ENCODE assay signal across 30 cellular contexts in the genomic region with DNA sequence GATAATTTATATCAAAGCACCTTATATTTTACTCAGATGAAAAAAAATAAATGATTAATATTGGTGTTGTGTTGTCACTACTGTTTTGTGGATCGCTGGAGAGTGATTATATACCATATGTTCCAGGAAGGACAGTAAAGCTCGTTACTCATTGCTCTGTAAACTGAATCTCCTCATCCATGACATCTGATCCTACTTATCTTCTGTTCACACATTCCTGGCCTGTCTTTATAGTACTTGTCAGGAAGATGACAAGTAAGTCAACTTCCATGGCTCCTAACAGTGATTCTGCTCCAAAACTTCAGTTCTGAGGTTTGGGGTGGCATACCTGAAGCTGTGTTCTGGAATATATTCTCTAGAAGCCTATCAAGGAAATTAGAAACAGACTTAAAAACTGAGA.
DNase-seq lines count a peak whose midpoint lies in the region; ATAC-seq and TF ChIP-seq lines count a peak whose summit lies in the region.
"Had no signal": no experiment of that assay in that cellular context is flagged by ENCODE, and none has a peak within 500 bp of the region (broad histone marks: within the 10 kb centered on the region; RNA-seq: fewer than 3 reads in every experiment).

No MANE protein-coding gene starts in this region.

- H2AFZ ChIP-seq in OCI-LY7 (ENCODE audit: low read length): no peak overlapping the region

- H3K27me3 Mint-ChIP-seq in natural killer cell treated with Interleukin-12 subunit alpha and Interleukin-12 subunit beta and Interleukin-15 and Interleukin-18, amount 100 ng/mL, for 72 hours: no peaks in the 10 kb centered on the region
- H3K27me3 Mint-ChIP-seq: CD4-positive, CD25-positive, alpha-beta regulatory T cell; central memory CD8-positive, alpha-beta T cell; dendritic cell treated with granulocyte-macrophage colony-stimulating factor and Interleukin-4, amounts not matched to agents 40 ng/mL and 50 ng/mL, for 4 days had no signal

- ATAC-seq in natural killer cell treated with Interleukin-12 subunit alpha and Interleukin-12 subunit beta and Interleukin-15 and Interleukin-18, amount 100 ng/mL, for 72 hours: no peak
- ATAC-seq: activated CD4-positive, CD25-positive, alpha-beta regulatory T cell treated with anti-CD3 and anti-CD28 coated beads, Interleukin-2, amount 50 U/mL, for 24 hours; activated T-cell treated with anti-CD3 and anti-CD28 coated beads, Interleukin-2, amount 50 U/mL, for 72 hours; body of pancreas; GM12878; lower lobe of right lung; stimulated activated effector memory CD8-positive, alpha-beta T cell treated with anti-CD3 and anti-CD28 coated beads, Interleukin-12 subunit alpha, Interleukin-12 subunit beta, amount 100 ng/mL, for 72 hours had no signal

- H3K9me3 Mint-ChIP-seq in natural killer cell treated with Interleukin-12 subunit alpha and Interleukin-12 subunit beta and Interleukin-15 and Interleukin-18, amount 100 ng/mL, for 72 hours: peaks cover 10% of the 10 kb centered on the region
- H3K9me3 Mint-ChIP-seq: dendritic cell treated with granulocyte-macrophage colony-stimulating factor and Interleukin-4, amounts not matched to agents 40 ng/mL and 50 ng/mL, for 4 days; endodermal cell; nephron had no signal

- H3K9me3 ChIP-seq in OCI-LY7 (ENCODE audit: low read length): no peaks in the 10 kb centered on the region
- H3K9me3 ChIP-seq in sigmoid colon: no peaks in the 10 kb centered on the region
- H3K9me3 ChIP-seq: body of pancreas, lower lobe of right lung, tibial nerve had no signal

- H3K36me3 Mint-ChIP-seq in natural killer cell treated with Interleukin-12 subunit alpha and Interleukin-12 subunit beta and Interleukin-15 and Interleukin-18, amount 100 ng/mL, for 72 hours: no peaks in the 10 kb centered on the region
- H3K36me3 Mint-ChIP-seq: CD4-positive, CD25-positive, alpha-beta regulatory T cell; stimulated activated effector memory CD8-positive, alpha-beta T cell treated with anti-CD3 and anti-CD28 coated beads, Interleukin-12 subunit alpha, Interleukin-12 subunit beta, amount 100 ng/mL, for 72 hours had no signal

- DNase-seq in DMS 273 (lab: John Stamatoyannopoulos, UW; ENCODE audit: unreplicated experiment): peak; percentile 58
- peak; percentile 43 for DNase-seq in LNCaP clone FGC (ENCODE audit: low read depth)
- DNase-seq in NCI-H69 (lab: John Stamatoyannopoulos, UW): peak; percentile 85
- peak; percentile 40 for DNase-seq in glomerular visceral epithelial cell (ENCODE audit: extremely low spot score)
- no peak for DNase-seq in OCI-LY7 (ENCODE audit: low spot score)
- DNase-seq in T-helper 2 cell: no peak
- DNase-seq in sigmoid colon: no peak
- DNase-seq in natural killer cell treated with Interleukin-12 subunit alpha and Interleukin-12 subunit beta and Interleukin-15 and Interleukin-18, amount 100 ng/mL, for 72 hours (ENCODE audit: low spot score): no peak
- DNase-seq: activated CD4-positive, alpha-beta T cell treated with anti-CD3 and anti-CD28 coated beads, Interleukin-2, amount 50 U/mL, for 48 hours; activated naive CD4-positive, alpha-beta T cell treated with Interleukin-2 at 50 U/mL for 16 hours; activated T-cell treated with anti-CD3 and anti-CD28 coated beads, Interleukin-2, amount 50 U/mL, for 72 hours; body of pancreas; CD4-positive, CD25-positive, alpha-beta regulatory T cell; endodermal cell; foreskin fibroblast; H7; Kasumi-1; kidney glomerular epithelial cell; lower lobe of right lung; NCI-H1436; NCI-H748 treated with DMSO at 0.1 percent for 48 hours; RPMI8226; stimulated activated CD4-positive, alpha-beta T cell treated with anti-CD3 and anti-CD28 coated beads, Interleukin-15, amount 100 ng/mL, for 24 hours had no signal

- H3K79me2 ChIP-seq in OCI-LY7 (ENCODE audit: insufficient read depth, low read depth, low read length): no peaks in the 10 kb centered on the region

- no TSS peak for BruUV-seq in OCI-LY7 (replicated peaks; lab: Mats Ljungman, UMichigan)

- no peak overlapping the region for H3K4me3 ChIP-seq in LNCaP clone FGC (ENCODE audit: low read depth, low read length)
- H3K4me3 ChIP-seq in OCI-LY7 (ENCODE audit: low read depth, low read length, poor library complexity, severe bottlenecking): no peak overlapping the region
- no peak overlapping the region for H3K4me3 ChIP-seq in sigmoid colon
- H3K4me3 ChIP-seq: body of pancreas, GM12878, lower lobe of right lung, tibial nerve had no signal

- H3K36me3 ChIP-seq in OCI-LY7 (ENCODE audit: insufficient read depth, low read length) (no peaks in the 10 kb centered on the region), sigmoid colon (no peaks in the 10 kb centered on the region)
- H3K36me3 ChIP-seq: lower lobe of right lung, tibial nerve had no signal

- CTCF ChIA-PET in OCI-LY7 (lab: Charles Lee; ENCODE audit: unreplicated experiment): no interaction called here

- no peak overlapping the region for H3K27ac ChIP-seq in OCI-LY7 (ENCODE audit: low read depth, low read length, poor library complexity, severe bottlenecking)
- no peak overlapping the region for H3K27ac ChIP-seq in sigmoid colon
- H3K27ac ChIP-seq: body of pancreas, lower lobe of right lung, tibial nerve had no signal

- 20 to 31% methylated on average over 2 of the region's 2 CpGs for WGBS in sigmoid colon, 2 donors

- H3K4me2 ChIP-seq in OCI-LY7 (ENCODE audit: low read length): no peak overlapping the region

- H3K4me3 Mint-ChIP-seq in natural killer cell treated with Interleukin-12 subunit alpha and Interleukin-12 subunit beta and Interleukin-15 and Interleukin-18, amount 100 ng/mL, for 72 hours: no peak overlapping the region
- H3K4me3 Mint-ChIP-seq: activated T-cell treated with anti-CD3 and anti-CD28 coated beads, Interleukin-2, amount 50 U/mL, for 72 hours; CD4-positive, CD25-positive, alpha-beta regulatory T cell; central memory CD8-positive, alpha-beta T cell; dendritic cell treated with granulocyte-macrophage colony-stimulating factor and Interleukin-4, amounts not matched to agents 40 ng/mL and 50 ng/mL, for 4 days; endodermal cell; nephron; stimulated activated effector memory CD8-positive, alpha-beta T cell treated with anti-CD3 and anti-CD28 coated beads, Interleukin-12 subunit alpha, Interleukin-12 subunit beta, amount 100 ng/mL, for 72 hours had no signal

- TF ChIP-seq POLR2A in sigmoid colon (IDR thresholded peaks at IDR 0.05): no peak

- H3K4me1 Mint-ChIP-seq in natural killer cell treated with Interleukin-12 subunit alpha and Interleukin-12 subunit beta and Interleukin-15 and Interleukin-18, amount 100 ng/mL, for 72 hours (ENCODE audit: low read depth in 2 of 2): no peaks in the 10 kb centered on the region
- H3K4me1 Mint-ChIP-seq: CD4-positive, CD25-positive, alpha-beta regulatory T cell; central memory CD8-positive, alpha-beta T cell; endodermal cell; stimulated activated effector memory CD8-positive, alpha-beta T cell treated with anti-CD3 and anti-CD28 coated beads, Interleukin-12 subunit alpha, Interleukin-12 subunit beta, amount 100 ng/mL, for 72 hours had no signal

- H4K20me1 ChIP-seq in OCI-LY7 (ENCODE audit: insufficient read depth, low read length): no peaks in the 10 kb centered on the region

- intact Hi-C loops in OCI-LY7 (cut with micrococcal nuclease; ENCODE audit: unreplicated experiment): no loop called here
- intact Hi-C loops in sigmoid colon (cut with DNase I): no loop called here

- H3K27ac Mint-ChIP-seq in natural killer cell treated with Interleukin-12 subunit alpha and Interleukin-12 subunit beta and Interleukin-15 and Interleukin-18, amount 100 ng/mL, for 72 hours: no peak overlapping the region
- H3K27ac Mint-ChIP-seq: activated T-cell treated with anti-CD3 and anti-CD28 coated beads, Interleukin-2, amount 50 U/mL, for 72 hours; CD4-positive, CD25-positive, alpha-beta regulatory T cell; dendritic cell treated with granulocyte-macrophage colony-stimulating factor and Interleukin-4, amounts not matched to agents 40 ng/mL and 50 ng/mL, for 4 days; endodermal cell; stimulated activated effector memory CD8-positive, alpha-beta T cell treated with anti-CD3 and anti-CD28 coated beads, Interleukin-12 subunit alpha, Interleukin-12 subunit beta, amount 100 ng/mL, for 72 hours had no signal

- POLR2A ChIA-PET in OCI-LY7 (lab: Charles Lee): no interaction called here

- TF ChIP-seq CTCF in LNCaP clone FGC (IDR thresholded peaks at IDR 0.05; ENCODE audit: control insufficient read depth, extremely low read depth, insufficient read depth) (no peak), OCI-LY7 (conservative IDR thresholded peaks at IDR 0.05; ENCODE audit: low read length) (no peak), sigmoid colon (IDR thresholded peaks at IDR 0.05) (no peak)

- no peaks in the 10 kb centered on the region for H3K27me3 ChIP-seq in sigmoid colon
- H3K27me3 ChIP-seq: body of pancreas, tibial nerve had no signal

- H3K4me1 ChIP-seq in OCI-LY7 (ENCODE audit: insufficient read depth, low read length, poor library complexity, severe bottlenecking) (no peaks in the 10 kb centered on the region), sigmoid colon (peaks cover 0 to 6% (median 0%) of the 10 kb centered on the region in 4 donors)
- H3K4me1 ChIP-seq: body of pancreas, lower lobe of right lung, tibial nerve had no signal

- no peak for TF ChIP-seq EP300 in sigmoid colon (IDR thresholded peaks at IDR 0.05)

- H3K9me2 ChIP-seq in OCI-LY7 (ENCODE audit: insufficient read depth, low read length): no peaks in the 10 kb centered on the region

Comparison
In these comparisons a context has a peak if more than half of its experiments do, and no peak if none do; other contexts are left out.
1. DNase-seq: peak in DMS 273 (single experiment), LNCaP clone FGC (single experiment), NCI-H69 (single experiment) and glomerular visceral epithelial cell (single experiment); none in OCI-LY7 (single experiment), T-helper 2 cell (0 of 5), sigmoid colon (single experiment) and natural killer cell treated with Interleukin-12 subunit alpha and Interleukin-12 subunit beta and Interleukin-15 and Interleukin-18, amount 100 ng/mL, for 72 hours (single experiment).